Comparison of ENCODE assay signal across 8 cellular contexts in the genomic region with DNA sequence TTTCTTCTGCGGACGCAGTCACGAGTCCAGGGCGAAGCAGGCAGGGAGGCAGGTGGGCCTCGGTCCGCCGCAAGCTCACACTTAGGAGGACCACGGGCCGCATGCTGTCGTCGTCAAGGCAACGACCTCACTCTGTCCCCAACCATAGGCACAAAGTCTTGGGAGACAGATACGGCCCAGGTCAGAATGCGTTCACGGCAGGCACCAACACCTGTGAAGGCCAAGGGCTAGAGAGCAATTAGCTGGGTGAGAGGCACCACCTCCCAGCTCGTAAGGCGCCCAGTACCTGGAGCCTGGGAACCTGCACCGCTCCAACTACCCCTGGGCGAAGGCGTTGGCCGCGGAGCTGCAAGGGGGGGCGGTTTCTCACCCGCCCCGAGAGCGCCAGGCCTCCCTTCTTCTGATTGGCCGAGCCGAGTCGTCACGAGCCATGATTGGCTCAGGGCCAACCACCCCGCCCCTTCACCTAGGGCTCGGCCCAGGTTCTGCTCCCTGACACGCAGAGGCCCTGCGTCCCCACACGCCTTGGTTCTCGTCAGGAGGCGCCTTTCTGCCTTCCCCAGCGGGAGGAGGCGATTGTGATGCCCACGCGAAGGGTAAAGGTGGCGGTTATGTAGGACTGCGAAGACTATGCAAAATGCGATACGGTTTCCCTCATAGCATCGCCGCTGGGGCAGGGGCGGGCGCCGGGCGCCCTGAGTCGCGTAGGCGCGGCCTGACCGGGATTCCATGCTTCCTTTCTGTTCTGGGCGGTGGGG. TPM values are rescaled to one million over a fixed set of nuclear protein-coding genes. Genes with fewer than 3 reads are reported as not detected.
DNase-seq lines count a peak whose midpoint lies in the region; ATAC-seq and TF ChIP-seq lines count a peak whose summit lies in the region.

A gene (minus strand): TSS at position 355 of the 758 bp plus-strand sequence. CDS start 4,540 bp downstream, outside the sequence.

- peak within 1 kb of the TSS; percentile 84 to 92 for H3K4me3 Mint-ChIP-seq in CD14-positive monocyte
- H3K4me3 Mint-ChIP-seq in activated naive CD8-positive, alpha-beta T cell treated with anti-CD3 and anti-CD28 coated beads for 36 hours = peak within 1 kb of the TSS; percentile 72

- TF ChIP-seq CTCF in CD14-positive monocyte (IDR thresholded peaks at IDR 0.05) (no peak), cardiac muscle cell (IDR thresholded peaks at IDR 0.05; ENCODE audit: low read depth, low read length) (no peak), ovary (IDR thresholded peaks at IDR 0.05) (no peak), testis (IDR thresholded peaks at IDR 0.05) (no peak)

- DNase-seq in CD14-positive monocyte (ENCODE audit: low spot score) (peak; percentile 81), SHP77 (lab: John Stamatoyannopoulos, UW) (peak; percentile 89 to 91), cardiac muscle cell (ENCODE audit: low read depth in 1 of 2, low spot score in 1 of 2) (peak; percentile 77 to 94), ovary (peak; percentile 74 to 85 (median 78)), testis (peak; percentile 92)
- peak; percentile 90 for DNase-seq in activated naive CD8-positive, alpha-beta T cell treated with anti-CD3 and anti-CD28 coated beads for 36 hours

- intact Hi-C loops in CD14-positive monocyte (cut with micrococcal nuclease) (no loop called here), ovary (cut with DNase I) (no loop called here), testis (cut with DNase I; ENCODE audit: low total_unique reads) (no loop called here)

- ATAC-seq in GM19455 (IDR thresholded peaks at IDR 0.05; ENCODE audit: unreplicated experiment) = peak; percentile 99
- ATAC-seq in HG03575 (IDR thresholded peaks at IDR 0.05; ENCODE audit: extremely low read depth, insufficient number of reproducible peaks, low FRiP score, unreplicated experiment) = peak; percentile 94

- H3K27ac Mint-ChIP-seq in CD14-positive monocyte = peak within 1 kb of the TSS in 4 of 7 donors; percentile 33 to 72 (median 57)
- peak within 1 kb of the TSS; percentile 72 for H3K27ac Mint-ChIP-seq in activated naive CD8-positive, alpha-beta T cell treated with anti-CD3 and anti-CD28 coated beads for 36 hours

- H3K9me3 Mint-ChIP-seq in CD14-positive monocyte = peaks cover 0 to 4% (median 0%) of the 10 kb centered on the region in 7 donors
- no peaks in the 10 kb centered on the region for H3K9me3 Mint-ChIP-seq in activated naive CD8-positive, alpha-beta T cell treated with anti-CD3 and anti-CD28 coated beads for 36 hours

- no peaks in the 10 kb centered on the region for H3K9me3 ChIP-seq in cardiac muscle cell (ENCODE audit: low read depth)
- H3K9me3 ChIP-seq in ovary = no peaks in the 10 kb centered on the region
- no peaks in the 10 kb centered on the region for H3K9me3 ChIP-seq in testis

- H3K4me1 ChIP-seq in cardiac muscle cell (ENCODE audit: low read depth) = no peaks in the 10 kb centered on the region
- peaks cover 2% of the 10 kb centered on the region for H3K4me1 ChIP-seq in ovary (ENCODE audit: insufficient read depth)
- no peaks in the 10 kb centered on the region for H3K4me1 ChIP-seq in testis

- no peak for TF ChIP-seq EP300 in ovary (IDR thresholded peaks at IDR 0.05)

- peak within 1 kb of the TSS; percentile 54 for H3K4me3 ChIP-seq in cardiac muscle cell
- H3K4me3 ChIP-seq in ovary = peak within 1 kb of the TSS; percentile 51
- H3K4me3 ChIP-seq in testis = peak within 1 kb of the TSS; percentile 57 to 69

- H3K27me3 Mint-ChIP-seq in CD14-positive monocyte (ENCODE audit: low read depth in 3 of 3) = peaks cover 14 to 15% (median 15%) of the 10 kb centered on the region in 3 donors
- H3K27me3 Mint-ChIP-seq in activated naive CD8-positive, alpha-beta T cell treated with anti-CD3 and anti-CD28 coated beads for 36 hours = no peaks in the 10 kb centered on the region

- WGBS in ovary, 3 donors = 9 to 12% (median 10%) methylated on average over 57 of the region's 57 CpGs
- 3 to 8% methylated on average over 23 to 57 of the region's 57 CpGs for WGBS in testis, 2 donors

- H3K27ac ChIP-seq in cardiac muscle cell (peak within 1 kb of the TSS; percentile 31), ovary (no peak within 1 kb of the TSS), testis (peak within 1 kb of the TSS in 1 of 2 donors; percentile 52)

- H3K27me3 ChIP-seq in cardiac muscle cell (no peaks in the 10 kb centered on the region), ovary (no peaks in the 10 kb centered on the region), testis (no peaks in the 10 kb centered on the region)

- H3K4me1 Mint-ChIP-seq in CD14-positive monocyte = peaks cover 16% of the 10 kb centered on the region
- peaks cover 23% of the 10 kb centered on the region for H3K4me1 Mint-ChIP-seq in activated naive CD8-positive, alpha-beta T cell treated with anti-CD3 and anti-CD28 coated beads for 36 hours

- H3K36me3 ChIP-seq in cardiac muscle cell (no peaks in the 10 kb centered on the region), ovary (no peaks in the 10 kb centered on the region), testis (ENCODE audit: low read depth, missing control alignments) (no peaks in the 10 kb centered on the region)

- no peaks in the 10 kb centered on the region for H3K36me3 Mint-ChIP-seq in CD14-positive monocyte
- no peaks in the 10 kb centered on the region for H3K36me3 Mint-ChIP-seq in activated naive CD8-positive, alpha-beta T cell treated with anti-CD3 and anti-CD28 coated beads for 36 hours

- TF ChIP-seq POLR2A in ovary (IDR thresholded peaks at IDR 0.05) (no peak), testis (IDR thresholded peaks at IDR 0.05) (no peak)

RNA-seq across cellular contexts. Expression of the gene that starts here (rescaled TPM):
- polyA plus RNA-seq in CD14-positive monocyte = not detected
- under 1 TPM; 0.60 to 0.84 TPM for total RNA-seq in activated naive CD8-positive, alpha-beta T cell treated with anti-CD3 and anti-CD28 coated beads for 36 hours
- total RNA-seq in cardiac muscle cell = 2.4 and 2.5 TPM in 2 replicates
- 2.0 and 4.4 TPM in 2 replicates for polyA plus RNA-seq in cardiac muscle cell
- 1 to 10 TPM; 1.2 to 3.4 (median 1.9) TPM for total RNA-seq in ovary
- polyA plus RNA-seq in ovary = 1 to 10 TPM in 1 of 2 donors, under 1 TPM in 1; 0.45 to 1.2 TPM
- total RNA-seq in testis = 10 to 100 TPM; 11.3 to 11.9 TPM
- 41.0 TPM for polyA plus RNA-seq in testis (ENCODE audit: insufficient read depth, low read depth, low replicate concordance)

Comparison
In these comparisons a context has a peak if more than half of its experiments do, and no peak if none do; other contexts are left out.
1. Peak in DNase-seq in CD14-positive monocyte; RNA of the gene not detected or under 1 TPM.
2. Peak in DNase-seq in activated naive CD8-positive, alpha-beta T cell treated with anti-CD3 and anti-CD28 coated beads for 36 hours; RNA of the gene not detected or under 1 TPM.